9 cellular contexts compared by ENCODE assay signal in the genomic region with DNA sequence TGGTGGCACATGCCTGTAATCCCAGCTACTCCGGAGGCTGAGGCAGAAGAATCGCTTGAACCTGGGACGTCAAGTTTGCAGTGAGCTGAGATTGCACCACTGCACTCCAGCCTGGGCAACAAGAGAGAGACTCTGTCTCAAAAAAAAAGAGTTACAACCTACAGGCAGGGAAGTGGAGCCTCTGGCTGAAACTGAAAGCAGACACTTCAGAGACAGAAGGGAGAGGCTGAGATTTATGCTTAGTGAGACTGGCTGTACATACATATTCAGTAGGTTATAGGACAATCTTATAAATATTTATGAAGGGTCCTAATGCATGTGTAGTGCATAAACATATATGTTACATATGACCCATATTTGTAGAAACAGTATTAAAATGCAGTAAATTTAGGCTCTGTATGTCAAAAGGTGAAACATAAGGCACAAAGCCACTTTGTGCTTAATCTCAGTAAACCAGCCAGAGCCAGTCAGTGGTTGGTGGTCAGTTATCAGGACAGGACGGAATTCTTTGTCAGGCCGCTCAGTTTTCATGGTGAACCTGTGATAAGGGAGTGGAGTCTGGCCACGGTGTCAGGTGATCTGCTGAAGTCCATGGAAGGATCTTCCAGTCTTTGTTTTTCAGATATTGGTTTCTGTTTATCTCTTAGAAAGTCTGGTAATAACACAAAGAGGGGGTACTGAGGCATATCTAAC. TPM values are rescaled to one million over a fixed set of nuclear protein-coding genes. Genes with fewer than 3 reads are reported as not detected.
DNase-seq lines count a peak whose midpoint lies in the region; ATAC-seq and TF ChIP-seq lines count a peak whose summit lies in the region.
"Had no signal": no experiment of that assay in that cellular context is flagged by ENCODE, and none has a peak within 500 bp of the region (broad histone marks: within the 10 kb centered on the region; RNA-seq: fewer than 3 reads in every experiment).

No MANE protein-coding gene starts in this region.

- no peak for TF ChIP-seq CTCF in GM12865 (IDR thresholded peaks at IDR 0.05; ENCODE audit: insufficient read depth, low read depth, low read length, missing control alignments)

- H3K36me3 Mint-ChIP-seq in activated T-helper 17 cell treated with anti-CD3 and anti-CD28 coated beads, Interleukin-2, amount 50 U/mL, for 72 hours (ENCODE audit: low read depth) = no peaks in the 10 kb centered on the region

- no peaks in the 10 kb centered on the region for H3K27me3 Mint-ChIP-seq in activated T-helper 17 cell treated with anti-CD3 and anti-CD28 coated beads, Interleukin-2, amount 50 U/mL, for 72 hours

- peak; percentile 80 for ATAC-seq in GM19372 (IDR thresholded peaks at IDR 0.05; ENCODE audit: low read depth, unreplicated experiment)
- ATAC-seq in HG03135 (IDR thresholded peaks at IDR 0.05; ENCODE audit: unreplicated experiment) = peak; percentile 94
- ATAC-seq in activated T-helper 17 cell treated with anti-CD3 and anti-CD28 coated beads, Interleukin-2, amount 50 U/mL, for 72 hours (replicated peaks) = peak; percentile 94

- no peaks in the 10 kb centered on the region for H3K9me3 Mint-ChIP-seq in activated T-helper 17 cell treated with anti-CD3 and anti-CD28 coated beads, Interleukin-2, amount 50 U/mL, for 72 hours

- no peaks in the 10 kb centered on the region for H3K4me1 Mint-ChIP-seq in activated T-helper 17 cell treated with anti-CD3 and anti-CD28 coated beads, Interleukin-2, amount 50 U/mL, for 72 hours

- no peak overlapping the region for H3K4me3 ChIP-seq in GM12865 (ENCODE audit: low read depth, low read length)

- intact Hi-C loops in posterior vena cava (cut with DNase I) = no loop called here

- peak; percentile 78 for DNase-seq in GM12865 (ENCODE audit: low read depth)
- no peak for DNase-seq in cerebellar nuclear complex (lab: John Stamatoyannopoulos, UW)
- no peak for DNase-seq in NCI-H187 treated with DMSO at 0.1 percent for 48 hours (lab: John Stamatoyannopoulos, UW)
- DNase-seq in NCI-H1048 (lab: John Stamatoyannopoulos, UW) = no peak
- DNase-seq in posterior vena cava (ENCODE audit: low spot score) = no peak

- no peak overlapping the region for H3K4me3 Mint-ChIP-seq in activated T-helper 17 cell treated with anti-CD3 and anti-CD28 coated beads, Interleukin-2, amount 50 U/mL, for 72 hours

- H3K27ac Mint-ChIP-seq in activated T-helper 17 cell treated with anti-CD3 and anti-CD28 coated beads, Interleukin-2, amount 50 U/mL, for 72 hours = no peak overlapping the region

RNA-seq across cellular contexts. Expression of gene RHEX, which starts 13.7 kb away (rescaled TPM):
- total RNA-seq in activated T-helper 17 cell treated with anti-CD3 and anti-CD28 coated beads, Interleukin-2, amount 50 U/mL, for 72 hours = not detected
- 1 to 10 TPM; 1.8 to 4.3 TPM for total RNA-seq in posterior vena cava
- total RNA-seq: endothelial cell of umbilical vein had no signal

RNA-seq across cellular contexts. Expression of gene CTSE, which starts 42.9 kb away (rescaled TPM):
- not detected for total RNA-seq in activated T-helper 17 cell treated with anti-CD3 and anti-CD28 coated beads, Interleukin-2, amount 50 U/mL, for 72 hours
- not detected for total RNA-seq in posterior vena cava
- total RNA-seq: endothelial cell of umbilical vein had no signal

RNA-seq across cellular contexts. Expression of gene AVPR1B, which starts 50.6 kb away (rescaled TPM):
- total RNA-seq in activated T-helper 17 cell treated with anti-CD3 and anti-CD28 coated beads, Interleukin-2, amount 50 U/mL, for 72 hours = not detected
- not detected for total RNA-seq in posterior vena cava
- total RNA-seq: endothelial cell of umbilical vein had no signal
